ENCODE assay signal across 8 cellular contexts in genomic region chr18:33307520-33307919, GRCh38.
"Had no signal": no experiment of that assay in that cellular context is flagged by ENCODE, and none has a peak within 500 bp of the region (broad histone marks: within the 10 kb centered on the region; RNA-seq: fewer than 3 reads in every experiment).

No MANE protein-coding gene starts in this region.

- H3K36me3 ChIP-seq: HAP-1 had no signal

- H3K27ac ChIP-seq: GM23248 had no signal

- H3K4me3 ChIP-seq: GM23248, GM23338, HAP-1 had no signal

- H3K9me3 ChIP-seq: HAP-1 had no signal

- H3K4me1 ChIP-seq: HAP-1 had no signal

- DNase-seq: GM23248, GOT3, H7, H9, HCEC 1CT, HFFc6 had no signal
